In genomic region chr2:79040967-79041582, GRCh38 we compare ENCODE assay signal across 11 cellular contexts. TPM values are rescaled to one million over a fixed set of nuclear protein-coding genes. Genes with fewer than 3 reads are reported as not detected.
DNase-seq lines count a peak whose midpoint lies in the region; ATAC-seq and TF ChIP-seq lines count a peak whose summit lies in the region.
"Had no signal": no experiment of that assay in that cellular context is flagged by ENCODE, and none has a peak within 500 bp of the region (broad histone marks: within the 10 kb centered on the region; RNA-seq: fewer than 3 reads in every experiment).

No MANE protein-coding gene starts in this region.

- H3K27me3 Mint-ChIP-seq in activated CD4-positive, alpha-beta memory T cell treated with anti-CD3 and anti-CD28 coated beads, Interleukin-2, amount 10 ng/mL, durations not matched to agents 7 days and 5 days: no peaks in the 10 kb centered on the region
- H3K27me3 Mint-ChIP-seq in naive thymus-derived CD8-positive, alpha-beta T cell: no peaks in the 10 kb centered on the region
- H3K27me3 Mint-ChIP-seq: central memory CD8-positive, alpha-beta T cell had no signal

- no peak for TF ChIP-seq EP300 in sigmoid colon (IDR thresholded peaks at IDR 0.05)

- no peak for ATAC-seq in naive thymus-derived CD8-positive, alpha-beta T cell
- ATAC-seq: HCT116 had no signal

- H3K36me3 Mint-ChIP-seq in activated CD4-positive, alpha-beta memory T cell treated with anti-CD3 and anti-CD28 coated beads, Interleukin-2, amount 10 ng/mL, durations not matched to agents 7 days and 5 days (ENCODE audit: low read depth): no peaks in the 10 kb centered on the region
- no peaks in the 10 kb centered on the region for H3K36me3 Mint-ChIP-seq in naive thymus-derived CD8-positive, alpha-beta T cell

- H3K4me3 ChIP-seq in sigmoid colon: no peak overlapping the region

- intact Hi-C loops in sigmoid colon (cut with DNase I): loop anchor here (5.0 kb wide), 1 partner anchor 176 kb away; no protein-coding TSS in a partner anchor

- DNase-seq in NCI-H2081 (lab: John Stamatoyannopoulos, UW) (peak; percentile 11 to 32), NCI-H2081 treated with DMSO at 0.1 percent for 48 hours (lab: John Stamatoyannopoulos, UW) (no peak), NCI-H69 (lab: John Stamatoyannopoulos, UW) (peak; percentile 29), erythroblast (lab: John Stamatoyannopoulos, UW) (peak; percentile 10 to 14), sigmoid colon (no peak)
- no peak for DNase-seq in activated CD4-positive, alpha-beta memory T cell treated with anti-CD3 and anti-CD28 coated beads, Interleukin-2, amount 10 ng/mL, durations not matched to agents 7 days and 5 days
- no peak for DNase-seq in naive thymus-derived CD8-positive, alpha-beta T cell
- no peak for DNase-seq in effector CD8-positive, alpha-beta T cell (lab: John Stamatoyannopoulos, UW)

- 18 to 32% methylated on average over 4 of the region's 4 CpGs for WGBS in sigmoid colon, 2 donors

- H3K4me1 ChIP-seq in sigmoid colon: no peaks in the 10 kb centered on the region

- TF ChIP-seq POLR2A in erythroblast (IDR thresholded peaks at IDR 0.05; ENCODE audit: low read length) (no peak), sigmoid colon (IDR thresholded peaks at IDR 0.05) (no peak)

- no peak overlapping the region for H3K4me3 Mint-ChIP-seq in activated CD4-positive, alpha-beta memory T cell treated with anti-CD3 and anti-CD28 coated beads, Interleukin-2, amount 10 ng/mL, durations not matched to agents 7 days and 5 days
- no peak overlapping the region for H3K4me3 Mint-ChIP-seq in naive thymus-derived CD8-positive, alpha-beta T cell
- H3K4me3 Mint-ChIP-seq: central memory CD8-positive, alpha-beta T cell had no signal

- peaks cover 3% of the 10 kb centered on the region for H3K9me3 Mint-ChIP-seq in activated CD4-positive, alpha-beta memory T cell treated with anti-CD3 and anti-CD28 coated beads, Interleukin-2, amount 10 ng/mL, durations not matched to agents 7 days and 5 days
- peaks cover 0 to 11% (median 3%) of the 10 kb centered on the region in 9 donors for H3K9me3 Mint-ChIP-seq in naive thymus-derived CD8-positive, alpha-beta T cell

- H3K27me3 ChIP-seq in sigmoid colon: no peaks in the 10 kb centered on the region

- H3K36me3 ChIP-seq in sigmoid colon: no peaks in the 10 kb centered on the region

- TF ChIP-seq CTCF in sigmoid colon (IDR thresholded peaks at IDR 0.05): peak in 3 of 4 experiments; percentile 18 to 31 (median 30)

- POLR2A ChIA-PET in activated CD4-positive, alpha-beta memory T cell treated with anti-CD3 and anti-CD28 coated beads, Interleukin-2, amount 10 ng/mL, durations not matched to agents 7 days and 5 days (lab: Charles Lee): no interaction called here
- POLR2A ChIA-PET in naive thymus-derived CD8-positive, alpha-beta T cell (lab: Charles Lee): no interaction called here

- H3K27ac ChIP-seq in sigmoid colon: no peak overlapping the region

- CTCF ChIA-PET in activated CD4-positive, alpha-beta memory T cell treated with anti-CD3 and anti-CD28 coated beads, Interleukin-2, amount 10 ng/mL, durations not matched to agents 7 days and 5 days (lab: Charles Lee): no interaction called here

- H3K9me3 ChIP-seq in sigmoid colon: no peaks in the 10 kb centered on the region

- no peaks in the 10 kb centered on the region for H3K4me1 Mint-ChIP-seq in activated CD4-positive, alpha-beta memory T cell treated with anti-CD3 and anti-CD28 coated beads, Interleukin-2, amount 10 ng/mL, durations not matched to agents 7 days and 5 days
- peaks cover 0 to 2% (median 0%) of the 10 kb centered on the region in 4 donors for H3K4me1 Mint-ChIP-seq in naive thymus-derived CD8-positive, alpha-beta T cell
- H3K4me1 Mint-ChIP-seq: central memory CD8-positive, alpha-beta T cell had no signal

- no peak overlapping the region for H3K27ac Mint-ChIP-seq in activated CD4-positive, alpha-beta memory T cell treated with anti-CD3 and anti-CD28 coated beads, Interleukin-2, amount 10 ng/mL, durations not matched to agents 7 days and 5 days
- H3K27ac Mint-ChIP-seq in naive thymus-derived CD8-positive, alpha-beta T cell: no peak overlapping the region

RNA-seq across cellular contexts. Expression of gene REG3G, which starts 15.6 kb away (rescaled TPM):
- total RNA-seq in sigmoid colon: not detected
- polyA plus RNA-seq in sigmoid colon: under 1 TPM in 1 of 3 donors, not detected in 2; 0.12 TPM
- not detected for total RNA-seq in activated CD4-positive, alpha-beta memory T cell treated with anti-CD3 and anti-CD28 coated beads, Interleukin-2, amount 10 ng/mL, durations not matched to agents 7 days and 5 days
- not detected for total RNA-seq in naive thymus-derived CD8-positive, alpha-beta T cell
- polyA plus RNA-seq in naive thymus-derived CD8-positive, alpha-beta T cell: not detected
- polyA plus RNA-seq: BJ had no signal

RNA-seq across cellular contexts. Expression of gene REG1B, which starts 46.7 kb away (rescaled TPM):
- not detected for total RNA-seq in sigmoid colon
- polyA plus RNA-seq in sigmoid colon: 100 to 1,000 TPM in 1 of 3 donors, 10 to 100 TPM in 1, not detected in 1; 10.8 to 465 TPM
- not detected for total RNA-seq in activated CD4-positive, alpha-beta memory T cell treated with anti-CD3 and anti-CD28 coated beads, Interleukin-2, amount 10 ng/mL, durations not matched to agents 7 days and 5 days
- total RNA-seq in naive thymus-derived CD8-positive, alpha-beta T cell: not detected
- polyA plus RNA-seq in naive thymus-derived CD8-positive, alpha-beta T cell: not detected
- polyA plus RNA-seq: BJ had no signal

Comparison
In these comparisons a context has a peak if more than half of its experiments do, and no peak if none do; other contexts are left out.
1. DNase-seq: peak in NCI-H2081 (2 of 2), NCI-H69 (single experiment) and erythroblast (2 of 2); none in NCI-H2081 treated with DMSO at 0.1 percent for 48 hours (single experiment), sigmoid colon (single experiment), activated CD4-positive, alpha-beta memory T cell treated with anti-CD3 and anti-CD28 coated beads, Interleukin-2, amount 10 ng/mL, durations not matched to agents 7 days and 5 days (single experiment), naive thymus-derived CD8-positive, alpha-beta T cell (0 of 10) and effector CD8-positive, alpha-beta T cell (single experiment).